ENCODE assay signal across 9 cellular contexts in the genomic region with DNA sequence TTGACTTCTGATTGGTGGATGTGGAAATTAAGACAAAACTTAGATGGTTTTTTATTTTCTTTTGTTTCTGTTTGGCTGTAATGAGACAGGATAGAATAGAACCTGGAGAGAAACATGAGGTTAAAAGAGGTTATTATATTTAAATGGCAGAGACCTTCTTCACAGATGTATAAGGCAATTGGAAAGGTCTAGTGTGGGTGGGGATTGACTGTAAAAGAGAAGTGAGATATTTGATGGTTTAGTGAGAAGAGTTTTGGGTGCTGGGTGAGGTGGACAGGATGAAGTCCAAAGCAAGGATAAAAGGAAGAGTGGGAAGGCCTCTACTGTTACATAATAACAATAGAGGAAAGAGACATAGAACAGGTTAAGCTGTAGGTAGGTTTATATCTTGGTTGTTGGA.
"Had no signal": no experiment of that assay in that cellular context is flagged by ENCODE, and none has a peak within 500 bp of the region (broad histone marks: within the 10 kb centered on the region; RNA-seq: fewer than 3 reads in every experiment).

No MANE protein-coding gene starts in this region.

- H3K9me3 ChIP-seq: HAP-1 had no signal

- FAIRE-seq: HTR-8/SVneo had no signal

- H3K36me3 ChIP-seq: HAP-1 had no signal

- H3K4me2 ChIP-seq: KMS-11 had no signal

- H3K27ac ChIP-seq: GM23248, KMS-11 had no signal

- H3K4me3 ChIP-seq: GM23248, HAP-1 had no signal

- H2AFZ ChIP-seq: GM23248 had no signal

- DNase-seq: GM23248, GOT3, H7, IMR-90, Karpas-422, KBM-7 had no signal

- H3K9ac ChIP-seq: GM23248, KMS-11 had no signal

- H3K4me1 ChIP-seq: HAP-1 had no signal
